25 cellular contexts compared by ENCODE assay signal in genomic region chr15:42772126-42772525, GRCh38. TPM values are rescaled to one million over a fixed set of nuclear protein-coding genes. Genes with fewer than 3 reads are reported as not detected.
DNase-seq lines count a peak whose midpoint lies in the region; ATAC-seq, FAIRE-seq and TF ChIP-seq lines count a peak whose summit lies in the region.
"Had no signal": no experiment of that assay in that cellular context is flagged by ENCODE, and none has a peak within 500 bp of the region (broad histone marks: within the 10 kb centered on the region; RNA-seq: fewer than 3 reads in every experiment).

No MANE protein-coding gene starts in this region.

- DNase-seq in NCI-H2171 treated with DMSO at 0.1 percent for 48 hours (lab: John Stamatoyannopoulos, UW) (peak; percentile 84), cerebellar cortex (ENCODE audit: low spot score) (peak; percentile 38), left ventricle myocardium inferior (peak; percentile 20), thoracic aorta (ENCODE audit: low spot score) (no peak), urothelium cell line (ENCODE audit: low spot score) (no peak), NCI-H82 (lab: John Stamatoyannopoulos, UW) (no peak)
- DNase-seq: activated CD4-positive, alpha-beta T cell treated with anti-CD3 and anti-CD28 coated beads, Interleukin-2, amount 50 U/mL, for 4 hours; activated naive CD4-positive, alpha-beta T cell; BE2C; CD8-positive, alpha-beta memory T cell; H9; natural killer cell; NCI-H1105 treated with DMSO at 0.1 percent for 48 hours; NCI-H187 treated with DMSO at 0.1 percent for 48 hours; NCI-H526; PC-3; stimulated activated naive CD4-positive, alpha-beta T cell treated with Interleukin-2 at 50 U/mL for 16 hours had no signal

- no peak for TF ChIP-seq CTCF in left ventricle myocardium inferior (IDR thresholded peaks at IDR 0.05; ENCODE audit: borderline replicate concordance)
- TF ChIP-seq CTCF in thoracic aorta (IDR thresholded peaks at IDR 0.05) = no peak

- ATAC-seq in thoracic aorta (ENCODE audit: insufficient number of reproducible peaks, low FRiP score, low read depth) (no peak), GM21529 (IDR thresholded peaks at IDR 0.05; ENCODE audit: unreplicated experiment) (no peak)
- ATAC-seq: mucosa of descending colon, natural killer cell, PC-3, SK-N-SH treated with all-trans-retinoic acid at 6 μM for 48 hours had no signal

- H3K9me3 ChIP-seq in left ventricle myocardium inferior (replicated peaks) (peaks cover 9% of the 10 kb centered on the region), thoracic aorta (no peaks in the 10 kb centered on the region)
- H3K9me3 ChIP-seq: BE2C, mucosa of descending colon had no signal

- intact Hi-C loops in left ventricle myocardium inferior (cut with micrococcal nuclease) = no loop called here

- H3K36me3 ChIP-seq in left ventricle myocardium inferior (peaks cover 38% of the 10 kb centered on the region), thoracic aorta (peaks cover 4% of the 10 kb centered on the region)

- no peak overlapping the region for H3K4me3 ChIP-seq in left ventricle myocardium inferior
- H3K4me3 ChIP-seq in thoracic aorta = no peak overlapping the region
- H3K4me3 ChIP-seq: lung, mucosa of descending colon, smooth muscle cell had no signal

- H3K27me3 ChIP-seq in left ventricle myocardium inferior (ENCODE audit: low read depth) (no peaks in the 10 kb centered on the region), thoracic aorta (replicated peaks; ENCODE audit: insufficient read depth) (no peaks in the 10 kb centered on the region)
- H3K27me3 ChIP-seq: BE2C had no signal

- FAIRE-seq in urothelium cell line (lab: Jason Lieb, UNC) = no peak
- FAIRE-seq: endothelial cell of umbilical vein, GM12892, keratinocyte had no signal

- peaks cover 15% of the 10 kb centered on the region for H3K4me1 ChIP-seq in left ventricle myocardium inferior
- peaks cover 10 to 46% of the 10 kb centered on the region in 2 donors for H3K4me1 ChIP-seq in thoracic aorta (ENCODE audit: control insufficient read depth in 1 of 2, low read depth in 2 of 2)
- H3K4me1 ChIP-seq: BE2C had no signal

- H3K27ac ChIP-seq in left ventricle myocardium inferior (replicated peaks) = no peak overlapping the region
- H3K27ac ChIP-seq in thoracic aorta = peak overlapping the region; percentile 46 to 56

RNA-seq across cellular contexts. Expression of gene CDAN1, which starts 35.2 kb away (rescaled TPM):
- total RNA-seq in left ventricle myocardium inferior (6.2 TPM), thoracic aorta (10 to 100 TPM; 16.2 to 19.1 TPM)

Comparison
In these comparisons a context has a peak if more than half of its experiments do, and no peak if none do; other contexts are left out.
1. DNase-seq: peak in NCI-H2171 treated with DMSO at 0.1 percent for 48 hours (single experiment), cerebellar cortex (single experiment) and left ventricle myocardium inferior (single experiment); none in thoracic aorta (single experiment), urothelium cell line (single experiment) and NCI-H82 (single experiment).